8 cellular contexts compared by ENCODE assay signal in the genomic region with DNA sequence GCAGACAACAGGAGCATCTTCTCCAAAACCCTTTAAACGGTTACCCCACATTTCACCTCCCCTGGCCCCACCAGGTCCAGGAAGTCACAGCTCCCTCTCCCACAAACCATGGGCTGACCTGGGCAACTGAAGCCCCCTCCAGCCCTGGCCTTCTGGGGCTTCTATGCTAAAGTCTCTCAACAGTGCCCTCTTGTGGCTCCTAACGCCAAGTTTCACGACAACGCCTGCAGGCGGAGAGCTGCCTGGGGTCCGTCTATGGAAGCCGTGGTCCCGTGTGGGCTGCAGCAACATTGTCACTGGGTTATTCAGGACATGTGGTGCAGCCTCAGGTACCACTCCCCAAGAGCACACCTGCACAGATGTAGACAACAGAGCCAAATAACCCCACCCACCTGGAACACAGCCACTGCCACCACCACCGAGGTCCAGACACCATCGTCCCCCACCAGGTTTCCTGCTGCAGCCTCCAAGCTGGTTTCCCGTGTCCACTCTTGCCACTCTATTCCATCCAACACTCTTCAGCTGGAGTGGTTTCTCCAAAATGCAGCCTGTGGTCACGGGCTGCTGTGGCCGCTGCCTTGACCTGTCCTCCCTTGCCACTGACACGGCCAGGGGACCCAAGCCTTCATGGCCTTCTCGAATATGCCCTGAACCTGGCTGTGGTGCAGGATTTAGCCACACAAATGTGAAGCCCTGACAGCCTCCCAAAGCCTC. TPM values are rescaled to one million over a fixed set of nuclear protein-coding genes. Genes with fewer than 3 reads are reported as not detected.
DNase-seq lines count a peak whose midpoint lies in the region; ATAC-seq and TF ChIP-seq lines count a peak whose summit lies in the region.

No MANE protein-coding gene starts in this region.

- H3K27ac ChIP-seq in colonic mucosa = no peak overlapping the region

- no peak overlapping the region for H3K4me3 ChIP-seq in colonic mucosa

- POLR2A ChIA-PET in activated CD4-positive, alpha-beta T cell treated with anti-CD3 and anti-CD28 coated beads for 36 hours (lab: Charles Lee) = no interaction called here

- H3K27me3 ChIP-seq in colonic mucosa = no peaks in the 10 kb centered on the region

- no peaks in the 10 kb centered on the region for H3K27me3 Mint-ChIP-seq in activated CD4-positive, alpha-beta T cell treated with anti-CD3 and anti-CD28 coated beads for 36 hours
- no peaks in the 10 kb centered on the region for H3K27me3 Mint-ChIP-seq in mesothelial cell of epicardium (ENCODE audit: low read depth)

- no peak overlapping the region for H3K27ac Mint-ChIP-seq in activated CD4-positive, alpha-beta T cell treated with anti-CD3 and anti-CD28 coated beads for 36 hours
- H3K27ac Mint-ChIP-seq in mesothelial cell of epicardium = no peak overlapping the region

- no peaks in the 10 kb centered on the region for H3K4me1 ChIP-seq in colonic mucosa

- no peaks in the 10 kb centered on the region for H3K9me3 Mint-ChIP-seq in activated CD4-positive, alpha-beta T cell treated with anti-CD3 and anti-CD28 coated beads for 36 hours (ENCODE audit: low read depth)
- H3K9me3 Mint-ChIP-seq in mesothelial cell of epicardium = no peaks in the 10 kb centered on the region

- no peak overlapping the region for H3K4me3 Mint-ChIP-seq in activated CD4-positive, alpha-beta T cell treated with anti-CD3 and anti-CD28 coated beads for 36 hours
- H3K4me3 Mint-ChIP-seq in mesothelial cell of epicardium = no peak overlapping the region

- H3K4me1 Mint-ChIP-seq in activated CD4-positive, alpha-beta T cell treated with anti-CD3 and anti-CD28 coated beads for 36 hours = no peaks in the 10 kb centered on the region
- no peaks in the 10 kb centered on the region for H3K4me1 Mint-ChIP-seq in mesothelial cell of epicardium

- TF ChIP-seq CTCF in colonic mucosa (IDR thresholded peaks at IDR 0.05) = peak; percentile 26
- TF ChIP-seq CTCF in mesothelial cell of epicardium (IDR thresholded peaks at IDR 0.05; ENCODE audit: unreplicated experiment) = peak; percentile 54

- H3K9ac ChIP-seq in colonic mucosa (ENCODE audit: low read depth in 2 of 2, low read length in 2 of 2) = no peak overlapping the region

- H3K9me3 ChIP-seq in colonic mucosa = no peaks in the 10 kb centered on the region

- no peaks in the 10 kb centered on the region for H3K36me3 ChIP-seq in colonic mucosa

- H3K36me3 Mint-ChIP-seq in activated CD4-positive, alpha-beta T cell treated with anti-CD3 and anti-CD28 coated beads for 36 hours (ENCODE audit: low read depth) = peaks cover 9% of the 10 kb centered on the region
- peaks cover 2% of the 10 kb centered on the region for H3K36me3 Mint-ChIP-seq in mesothelial cell of epicardium

- intact Hi-C loops in activated CD4-positive, alpha-beta T cell treated with anti-CD3 and anti-CD28 coated beads for 36 hours (cut with DNase I, micrococcal nuclease) = loop anchor here in 1 of 2 experiments (5.0 kb wide), 1 partner anchor 736 kb away; no protein-coding TSS in a partner anchor
- intact Hi-C loops in colonic mucosa (cut with DNase I) = no loop called here

- peak; percentile 60 for DNase-seq in activated CD4-positive, alpha-beta T cell treated with anti-CD3 and anti-CD28 coated beads for 36 hours
- no peak for DNase-seq in activated CD4-positive, alpha-beta T cell treated with anti-CD3 and anti-CD28 coated beads for 1 hour
- DNase-seq in T follicular helper cell (ENCODE audit: low read depth) (peak; percentile 11), colonic mucosa (no peak), mesothelial cell of epicardium (ENCODE audit: low spot score in 2 of 2, unreplicated experiment in 2 of 2) (peak in 1 of 2 experiments; percentile 57), SKM-1 (lab: John Stamatoyannopoulos, UW; ENCODE audit: unreplicated experiment) (no peak), middle frontal gyrus (ENCODE audit: extremely low spot score, low spot score) (no peak)

- ATAC-seq in activated CD4-positive, alpha-beta T cell treated with anti-CD3 and anti-CD28 coated beads for 36 hours = peak; percentile 40
- ATAC-seq in GM21447 (IDR thresholded peaks at IDR 0.05; ENCODE audit: unreplicated experiment) = no peak

- CTCF ChIA-PET in activated CD4-positive, alpha-beta T cell treated with anti-CD3 and anti-CD28 coated beads for 36 hours (lab: Charles Lee) = interaction anchor here (0.7 to 1.4 kb wide), 7 partner anchors 10 to 360 kb away, joined by 3 to 5 read pairs (median 4); no protein-coding TSS in a partner anchor

RNA-seq across cellular contexts. Expression of a gene that starts 19.1 kb away (rescaled TPM):
- total RNA-seq in activated CD4-positive, alpha-beta T cell treated with anti-CD3 and anti-CD28 coated beads for 36 hours = 10 to 100 TPM in 1 of 2 experiments, 1 to 10 TPM in 1; 5.6 to 12.8 TPM
- 1 to 10 TPM; 5.0 to 9.7 TPM for total RNA-seq in colonic mucosa
- total RNA-seq in mesothelial cell of epicardium = 4.5 to 6.2 TPM (median 4.6 TPM) in 3 replicates

Comparison
In these comparisons a context has a peak if more than half of its experiments do, and no peak if none do; other contexts are left out.
1. DNase-seq: peak in activated CD4-positive, alpha-beta T cell treated with anti-CD3 and anti-CD28 coated beads for 36 hours (single experiment) and T follicular helper cell (single experiment); none in activated CD4-positive, alpha-beta T cell treated with anti-CD3 and anti-CD28 coated beads for 1 hour (single experiment), colonic mucosa (single experiment), SKM-1 (single experiment) and middle frontal gyrus (single experiment).